In the genomic region with DNA sequence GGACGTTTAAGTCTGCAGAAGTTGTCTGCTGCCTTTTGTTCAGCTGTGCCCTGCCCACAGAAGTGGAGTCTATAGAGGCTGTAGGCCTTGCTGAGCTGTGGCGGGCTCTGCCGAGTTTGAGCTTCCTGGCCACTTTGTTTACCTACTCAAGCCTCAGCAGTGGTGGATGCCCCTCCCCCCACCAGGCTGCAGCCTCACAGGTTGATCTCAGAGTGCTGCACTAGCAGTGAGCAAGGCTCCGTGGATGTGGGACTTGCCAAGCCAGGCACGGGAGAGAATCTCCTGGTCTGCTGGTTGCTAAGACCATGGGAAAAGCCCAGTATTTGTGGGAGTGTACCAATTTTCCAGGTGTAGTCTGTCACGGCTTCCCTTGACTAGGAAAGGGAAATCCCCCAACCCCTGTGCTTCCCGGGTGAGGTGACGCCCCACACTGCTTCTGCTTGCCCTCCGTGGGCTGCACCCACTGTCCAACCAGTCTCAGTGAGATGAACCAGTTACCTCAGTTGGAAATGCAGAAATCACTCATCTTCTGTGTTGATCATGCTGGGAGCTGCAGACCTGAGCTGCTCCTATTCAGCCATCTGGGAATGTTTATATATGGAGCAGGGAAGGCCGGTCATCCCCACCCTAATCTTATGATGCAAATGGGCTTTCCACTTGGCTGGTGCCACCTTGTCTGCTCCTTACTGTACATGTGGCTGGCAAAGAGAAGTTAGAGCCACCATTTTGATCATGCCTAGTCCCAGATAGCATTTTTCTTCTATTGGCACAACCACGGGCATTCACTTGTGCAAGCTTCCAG, we compare ENCODE assay signal across 10 cellular contexts.
A peak's percentile ranks its signal among the peaks of the same experiment; 100 is the strongest.
DNase-seq lines count a peak whose midpoint lies in the region; ATAC-seq and TF ChIP-seq lines count a peak whose summit lies in the region.
"Had no signal": no experiment of that assay in that cellular context is flagged by ENCODE, and none has a peak within 500 bp of the region (broad histone marks: within the 10 kb centered on the region; RNA-seq: fewer than 3 reads in every experiment).

No MANE protein-coding gene starts in this region.

- H3K4me3 Mint-ChIP-seq in activated CD4-positive, alpha-beta T cell treated with anti-CD3 and anti-CD28 coated beads, Interleukin-2, amount 10 ng/mL, durations not matched to agents 24 days and 14 days, result no peak overlapping the region
- H3K4me3 Mint-ChIP-seq in activated T-cell treated with anti-CD3 and anti-CD28 coated beads, Interleukin-2, amount 50 U/mL, for 4 hours, result no peak overlapping the region

- no peaks in the 10 kb centered on the region for H3K27me3 ChIP-seq in osteoblast (ENCODE audit: insufficient read depth, low read length)

- no peaks in the 10 kb centered on the region for H3K9me3 ChIP-seq in osteoblast (ENCODE audit: low read depth, low read length)

- H2AFZ ChIP-seq in osteoblast (ENCODE audit: low read length), result peak overlapping the region; percentile 22

- intact Hi-C loops in activated CD4-positive, alpha-beta T cell treated with anti-CD3 and anti-CD28 coated beads, Interleukin-2, amount 10 ng/mL, durations not matched to agents 24 days and 14 days (cut with micrococcal nuclease), result no loop called here

- peaks cover 5% of the 10 kb centered on the region for H3K4me1 Mint-ChIP-seq in activated CD4-positive, alpha-beta T cell treated with anti-CD3 and anti-CD28 coated beads, Interleukin-2, amount 10 ng/mL, durations not matched to agents 24 days and 14 days
- peaks cover 7% of the 10 kb centered on the region for H3K4me1 Mint-ChIP-seq in activated T-cell treated with anti-CD3 and anti-CD28 coated beads, Interleukin-2, amount 50 U/mL, for 4 hours (ENCODE audit: low read depth)

- H3K36me3 ChIP-seq in osteoblast (ENCODE audit: insufficient read depth, low read length), result no peaks in the 10 kb centered on the region

- H3K27ac Mint-ChIP-seq in activated CD4-positive, alpha-beta T cell treated with anti-CD3 and anti-CD28 coated beads, Interleukin-2, amount 10 ng/mL, durations not matched to agents 24 days and 14 days, result no peak overlapping the region

- peak; percentile 75 for DNase-seq in activated CD4-positive, alpha-beta T cell treated with anti-CD3 and anti-CD28 coated beads, Interleukin-2, amount 10 ng/mL, durations not matched to agents 24 days and 14 days
- DNase-seq in activated CD4-positive, alpha-beta T cell treated with anti-CD3 and anti-CD28 coated beads, Interleukin-2, amount 50 U/mL, for 1 hour, result no peak
- DNase-seq in NCI-H1105 (lab: John Stamatoyannopoulos, UW), result peak; percentile 3
- peak; percentile 9 for DNase-seq in activated T-cell treated with anti-CD3 and anti-CD28 coated beads, Interleukin-2, amount 50 U/mL, for 4 hours
- DNase-seq in osteoblast (ENCODE audit: insufficient read length, low spot score, missing footprints), result no peak
- DNase-seq in KG1 (lab: John Stamatoyannopoulos, UW), result no peak
- DNase-seq: GF-D8, NCI-H2107 had no signal

- no peaks in the 10 kb centered on the region for H3K79me2 ChIP-seq in osteoblast (ENCODE audit: insufficient read depth, low read length)

- TF ChIP-seq CTCF in osteoblast (IDR thresholded peaks at IDR 0.05; ENCODE audit: extremely low read depth, low read depth, low read length), result no peak

- H3K9me3 Mint-ChIP-seq in activated CD4-positive, alpha-beta T cell treated with anti-CD3 and anti-CD28 coated beads, Interleukin-2, amount 10 ng/mL, durations not matched to agents 24 days and 14 days, result peaks cover 8% of the 10 kb centered on the region
- H3K9me3 Mint-ChIP-seq in activated T-cell treated with anti-CD3 and anti-CD28 coated beads, Interleukin-2, amount 50 U/mL, for 4 hours, result no peaks in the 10 kb centered on the region

- H3K4me1 ChIP-seq in osteoblast (ENCODE audit: insufficient read depth, low read length), result peaks cover 14% of the 10 kb centered on the region

- H3K27ac ChIP-seq in osteoblast (ENCODE audit: low read depth, low read length), result no peak overlapping the region

- ATAC-seq in activated T-cell treated with anti-CD3 and anti-CD28 coated beads, Interleukin-2, amount 50 U/mL, for 4 hours, result no peak
- ATAC-seq in HG03354 (IDR thresholded peaks at IDR 0.05; ENCODE audit: poor library complexity, severe bottlenecking, unreplicated experiment), result no peak
- ATAC-seq in HG03342 (IDR thresholded peaks at IDR 0.05; ENCODE audit: unreplicated experiment), result no peak

- no peak overlapping the region for H3K4me3 ChIP-seq in osteoblast (ENCODE audit: insufficient read depth, low read length)

- no peak overlapping the region for H3K4me2 ChIP-seq in osteoblast (ENCODE audit: insufficient read depth, low read length)

- H3K27me3 Mint-ChIP-seq in activated CD4-positive, alpha-beta T cell treated with anti-CD3 and anti-CD28 coated beads, Interleukin-2, amount 10 ng/mL, durations not matched to agents 24 days and 14 days, result peaks cover 24% of the 10 kb centered on the region
- peaks cover 4% of the 10 kb centered on the region for H3K27me3 Mint-ChIP-seq in activated T-cell treated with anti-CD3 and anti-CD28 coated beads, Interleukin-2, amount 50 U/mL, for 4 hours (ENCODE audit: low read depth)

- H4K20me1 ChIP-seq in osteoblast (ENCODE audit: insufficient read depth, low read length), result no peaks in the 10 kb centered on the region

- no peaks in the 10 kb centered on the region for H3K36me3 Mint-ChIP-seq in activated CD4-positive, alpha-beta T cell treated with anti-CD3 and anti-CD28 coated beads, Interleukin-2, amount 10 ng/mL, durations not matched to agents 24 days and 14 days (ENCODE audit: low read depth)
- H3K36me3 Mint-ChIP-seq in activated T-cell treated with anti-CD3 and anti-CD28 coated beads, Interleukin-2, amount 50 U/mL, for 4 hours (ENCODE audit: insufficient read depth), result no peaks in the 10 kb centered on the region

Comparison
In these comparisons a context has a peak if more than half of its experiments do, and no peak if none do; other contexts are left out.
1. DNase-seq: peak in activated CD4-positive, alpha-beta T cell treated with anti-CD3 and anti-CD28 coated beads, Interleukin-2, amount 10 ng/mL, durations not matched to agents 24 days and 14 days (single experiment), NCI-H1105 (single experiment) and activated T-cell treated with anti-CD3 and anti-CD28 coated beads, Interleukin-2, amount 50 U/mL, for 4 hours (single experiment); none in activated CD4-positive, alpha-beta T cell treated with anti-CD3 and anti-CD28 coated beads, Interleukin-2, amount 50 U/mL, for 1 hour (single experiment), osteoblast (single experiment) and KG1 (single experiment).